8 cellular contexts compared by ENCODE assay signal in genomic region chr2:85561280-85562212, GRCh38. TPM values are rescaled to one million over a fixed set of nuclear protein-coding genes. Genes with fewer than 3 reads are reported as not detected.
DNase-seq lines count a peak whose midpoint lies in the region; ATAC-seq and TF ChIP-seq lines count a peak whose summit lies in the region.

Gene GGCX, minus strand, starts transcription at chr2:85561493. Its CDS starts 65 bp downstream, at chr2:85561428.

- no peaks in the 10 kb centered on the region for H3K36me3 ChIP-seq in cardiac muscle cell
- H3K36me3 ChIP-seq in trophoblast cell (ENCODE audit: control insufficient read depth in 1 of 2, insufficient read depth in 2 of 2, low read length in 2 of 2), result peaks cover 5 to 10% of the 10 kb centered on the region in 2 experiments
- peaks cover 0 to 25% (median 0%) of the 10 kb centered on the region in 3 donors for H3K36me3 ChIP-seq in tibial nerve

- peak within 1 kb of the TSS; percentile 80 for H4K12ac ChIP-seq in trophoblast cell (ENCODE audit: low read depth, low read length)

- no peak within 1 kb of the TSS for H2BK12ac ChIP-seq in trophoblast cell (ENCODE audit: low read length)

- peak within 1 kb of the TSS; percentile 68 for H2AFZ ChIP-seq in trophoblast cell (ENCODE audit: insufficient read depth, low read length, poor library complexity)

- peak within 1 kb of the TSS; percentile 71 for H4K91ac ChIP-seq in trophoblast cell (ENCODE audit: low read depth, low read length)

- H2AK5ac ChIP-seq in trophoblast cell (ENCODE audit: low read length), result peak within 1 kb of the TSS; percentile 13

- WGBS in trophoblast cell (ENCODE audit: extremely low coverage, insufficient coverage, insufficient read length), result no CpG with 5 or more reads among the region's 64 CpGs
- WGBS in tibial nerve, 2 donors, result 4% methylated on average over 51 to 61 of the region's 64 CpGs

- TF ChIP-seq EP300 in tibial nerve (IDR thresholded peaks at IDR 0.05), result peak; percentile 73 to 95

- H3K4me1 ChIP-seq in cardiac muscle cell (ENCODE audit: low read depth), result no peaks in the 10 kb centered on the region
- no peaks in the 10 kb centered on the region for H3K4me1 ChIP-seq in trophoblast cell (ENCODE audit: control insufficient read depth in 1 of 2, insufficient read depth in 2 of 2, low read length in 2 of 2)
- peaks cover 0 to 30% (median 17%) of the 10 kb centered on the region in 4 donors for H3K4me1 ChIP-seq in tibial nerve

- peak within 1 kb of the TSS; percentile 57 for H3K4me3 ChIP-seq in GM12875 (ENCODE audit: low read depth, low read length)
- H3K4me3 ChIP-seq in cardiac muscle cell, result peak within 1 kb of the TSS; percentile 89
- peak within 1 kb of the TSS; percentile 89 for H3K4me3 ChIP-seq in trophoblast cell (ENCODE audit: low read depth, low read length)
- H3K4me3 ChIP-seq in tibial nerve, result peak within 1 kb of the TSS; percentile 77 to 89 (median 82)

- H3K79me2 ChIP-seq in trophoblast cell (ENCODE audit: control insufficient read depth, insufficient read depth, low read length, poor library complexity), result peaks cover 6% of the 10 kb centered on the region

- H3K27me3 ChIP-seq in cardiac muscle cell, result no peaks in the 10 kb centered on the region
- H3K27me3 ChIP-seq in trophoblast cell (ENCODE audit: insufficient read depth, low read length), result no peaks in the 10 kb centered on the region
- no peaks in the 10 kb centered on the region for H3K27me3 ChIP-seq in tibial nerve

- H3K27ac ChIP-seq in cardiac muscle cell (peak within 1 kb of the TSS; percentile 95), trophoblast cell (ENCODE audit: low read depth, low read length) (peak within 1 kb of the TSS; percentile 37), tibial nerve (peak within 1 kb of the TSS; percentile 80 to 92 (median 90))

- ATAC-seq in HG02763 (IDR thresholded peaks at IDR 0.05; ENCODE audit: unreplicated experiment), result peak; percentile 92

- no peak for TF ChIP-seq CTCF in GM12875 (IDR thresholded peaks at IDR 0.05; ENCODE audit: borderline replicate concordance, insufficient read depth, low read depth, low read length)
- peak; percentile 15 for TF ChIP-seq CTCF in cardiac muscle cell (IDR thresholded peaks at IDR 0.05; ENCODE audit: low read depth, low read length)
- peak in 4 of 5 experiments; percentile 6 to 85 (median 42) for TF ChIP-seq CTCF in tibial nerve (IDR thresholded peaks at IDR 0.05)

- peak within 1 kb of the TSS; percentile 59 for H3K14ac ChIP-seq in trophoblast cell (ENCODE audit: low read length)

- H3K9me3 ChIP-seq in cardiac muscle cell (ENCODE audit: low read depth) (no peaks in the 10 kb centered on the region), trophoblast cell (ENCODE audit: insufficient read depth, low read depth, low read length) (no peaks in the 10 kb centered on the region), tibial nerve (no peaks in the 10 kb centered on the region)

- H3K23ac ChIP-seq in trophoblast cell (ENCODE audit: low read length), result no peak within 1 kb of the TSS

- H3K18ac ChIP-seq in trophoblast cell (ENCODE audit: low read length), result peak within 1 kb of the TSS; percentile 50

- TF ChIP-seq POLR2A in tibial nerve (IDR thresholded peaks at IDR 0.05), result peak; percentile 69 to 71

- H3K79me1 ChIP-seq in trophoblast cell (ENCODE audit: low read length), result peaks cover 5% of the 10 kb centered on the region

- peak within 1 kb of the TSS; percentile 95 for H3K9ac ChIP-seq in trophoblast cell (ENCODE audit: low read length)

- H2BK5ac ChIP-seq in trophoblast cell (ENCODE audit: low read depth, low read length, poor library complexity), result peak within 1 kb of the TSS; percentile 50

- H3K4me2 ChIP-seq in trophoblast cell (ENCODE audit: low read length), result peak within 1 kb of the TSS; percentile 97

- peak within 1 kb of the TSS; percentile 68 for H2BK120ac ChIP-seq in trophoblast cell (ENCODE audit: insufficient read depth, low read length, poor library complexity)

- peak within 1 kb of the TSS; percentile 38 for H3K4ac ChIP-seq in trophoblast cell (ENCODE audit: low read depth, low read length)

- DNase-seq in NCI-H1436 (lab: John Stamatoyannopoulos, UW) (peak; percentile 93), SW480 (ENCODE audit: low spot score) (peak; percentile 96), cardiac muscle cell (ENCODE audit: low read depth in 1 of 2, low spot score in 1 of 2) (peak; percentile 96 to 97), trophoblast cell (peak; percentile 96 to 98), tibial nerve (ENCODE audit: low spot score in 2 of 2) (peak; percentile 92)
- peak; percentile 89 for DNase-seq in activated naive CD8-positive, alpha-beta T cell treated with anti-CD3 and anti-CD28 coated beads, Interleukin-2, amount 50 U/mL, for 16 hours (ENCODE audit: low read depth, low spot score)

- peak within 1 kb of the TSS; percentile 95 for H4K8ac ChIP-seq in trophoblast cell (ENCODE audit: low read depth, low read length)

RNA-seq across cellular contexts. Expression of gene GGCX, which starts in this region (rescaled TPM):
- total RNA-seq in cardiac muscle cell (18.6 and 24.3 TPM in 2 replicates), tibial nerve (10 to 100 TPM; 24.7 to 34.3 (median 27.1) TPM)
- polyA plus RNA-seq in cardiac muscle cell, result 32.0 and 33.5 TPM in 2 replicates
- 34.3 and 35.8 TPM in 2 replicates for polyA plus RNA-seq in trophoblast cell (2013)

Comparison
In these comparisons a context has a peak if more than half of its experiments do, and no peak if none do; other contexts are left out.
1. Peak in every context shown above with its lines: DNase-seq, ATAC-seq, H3K4me3 ChIP-seq and H3K27ac ChIP-seq.
2. H3K27ac ChIP-seq: peak in every context shown above with its lines; median percentile 95 in cardiac muscle cell; 90 in tibial nerve; 37 in trophoblast cell.